In genomic region chrX:2397648-2398340, GRCh38 we compare ENCODE assay signal across 14 cellular contexts.
DNase-seq lines count a peak whose midpoint lies in the region; TF ChIP-seq lines count a peak whose summit lies in the region.
"Had no signal": no experiment of that assay in that cellular context is flagged by ENCODE, and none has a peak within 500 bp of the region (broad histone marks: within the 10 kb centered on the region; RNA-seq: fewer than 3 reads in every experiment).

No MANE protein-coding gene starts in this region.

- H3K9me3 ChIP-seq in HEK293 (ENCODE audit: control insufficient read depth, insufficient read depth, low read depth, low read length) = no peaks in the 10 kb centered on the region
- no peaks in the 10 kb centered on the region for H3K9me3 ChIP-seq in uterus
- H3K9me3 ChIP-seq: upper lobe of right lung had no signal

- in situ Hi-C loops in astrocyte of the spinal cord (cut with HindIII; ENCODE audit: low sequenced_read_pairs) = no loop called here

- H3K4me3 ChIP-seq in HEK293 (ENCODE audit: low read depth, low read length) (no peak overlapping the region), astrocyte of the spinal cord (ENCODE audit: low read depth, low read length) (no peak overlapping the region), uterus (no peak overlapping the region)
- H3K4me3 ChIP-seq: upper lobe of right lung had no signal

- no peak for TF ChIP-seq CTCF in HEK293 (tag by site-specific recombination; IDR thresholded peaks at IDR 0.05)
- TF ChIP-seq CTCF in astrocyte of the spinal cord (IDR thresholded peaks at IDR 0.05; ENCODE audit: low read depth, low read length) = no peak
- no peak for TF ChIP-seq CTCF in glutamatergic neuron (IDR thresholded peaks at IDR 0.05; ENCODE audit: partially characterized antibody, unreplicated experiment)
- no peak for TF ChIP-seq CTCF in uterus (IDR thresholded peaks at IDR 0.05)

- peak; percentile 55 for DNase-seq in 8988T
- peak; percentile 55 for DNase-seq in astrocyte of the spinal cord (ENCODE audit: low read depth, low spot score)
- DNase-seq in glutamatergic neuron = no peak
- no peak for DNase-seq in Ammon's horn (ENCODE audit: low spot score)
- DNase-seq in uterus = no peak
- DNase-seq in nucleus accumbens (lab: John Stamatoyannopoulos, UW) = no peak
- no peak for DNase-seq in NCI-H1105 (lab: John Stamatoyannopoulos, UW)
- DNase-seq: activated CD8-positive, alpha-beta memory T cell treated with anti-CD3 and anti-CD28 coated beads, Interleukin-2, amount 10 ng/mL, durations not matched to agents 7 days and 5 days; DMS 273 treated with DMSO at 0.1 percent for 48 hours; effector memory CD4-positive, alpha-beta T cell; NCI-H526; Right ventricle myocardium superior; upper lobe of right lung had no signal

- no peaks in the 10 kb centered on the region for H3K27me3 ChIP-seq in uterus
- H3K27me3 ChIP-seq: upper lobe of right lung had no signal

- no peak for TF ChIP-seq POLR2A in uterus (IDR thresholded peaks at IDR 0.05)

- peaks cover 16% of the 10 kb centered on the region for H3K9me3 Mint-ChIP-seq in glutamatergic neuron (ENCODE audit: unreplicated experiment)

- H3K4me3 Mint-ChIP-seq in glutamatergic neuron (ENCODE audit: unreplicated experiment) = no peak overlapping the region
- H3K4me3 Mint-ChIP-seq: activated CD8-positive, alpha-beta memory T cell treated with anti-CD3 and anti-CD28 coated beads, Interleukin-2, amount 10 ng/mL, durations not matched to agents 7 days and 5 days had no signal

- H3K36me3 ChIP-seq in HEK293 (ENCODE audit: control insufficient read depth in 2 of 2, insufficient read depth in 1 of 2, low read length in 2 of 2) = no peaks in the 10 kb centered on the region; a peak in 1 of 3 replicates
- H3K36me3 ChIP-seq in uterus = no peaks in the 10 kb centered on the region
- H3K36me3 ChIP-seq: upper lobe of right lung had no signal

- peaks cover 10% of the 10 kb centered on the region for H3K36me3 Mint-ChIP-seq in glutamatergic neuron (ENCODE audit: unreplicated experiment)

- H3K27ac ChIP-seq in HEK293 (ENCODE audit: extremely low read depth, low read depth, low read length) (peak overlapping the region; percentile 57; the same call in 1 of the 2 replicates), uterus (no peak overlapping the region)
- H3K27ac ChIP-seq: upper lobe of right lung had no signal

- peaks cover 1% of the 10 kb centered on the region for H3K4me1 Mint-ChIP-seq in glutamatergic neuron (ENCODE audit: low read depth, unreplicated experiment)
- H3K4me1 Mint-ChIP-seq: activated CD8-positive, alpha-beta memory T cell treated with anti-CD3 and anti-CD28 coated beads, Interleukin-2, amount 10 ng/mL, durations not matched to agents 7 days and 5 days had no signal

- intact Hi-C loops in uterus (cut with DNase I; ENCODE audit: low total_unique reads) = no loop called here

- H3K27me3 Mint-ChIP-seq in glutamatergic neuron (ENCODE audit: unreplicated experiment) = peaks cover 5% of the 10 kb centered on the region
- H3K27me3 Mint-ChIP-seq: activated CD8-positive, alpha-beta memory T cell treated with anti-CD3 and anti-CD28 coated beads, Interleukin-2, amount 10 ng/mL, durations not matched to agents 7 days and 5 days had no signal

- peaks cover 23% of the 10 kb centered on the region for H3K4me1 ChIP-seq in HEK293 (ENCODE audit: control insufficient read depth, insufficient read depth, low read length)
- H3K4me1 ChIP-seq in uterus = no peaks in the 10 kb centered on the region
- H3K4me1 ChIP-seq: upper lobe of right lung had no signal

- peak overlapping the region; percentile 20 for H3K27ac Mint-ChIP-seq in glutamatergic neuron (ENCODE audit: unreplicated experiment)
- H3K27ac Mint-ChIP-seq: activated CD8-positive, alpha-beta memory T cell treated with anti-CD3 and anti-CD28 coated beads, Interleukin-2, amount 10 ng/mL, durations not matched to agents 7 days and 5 days had no signal

- CTCF ChIA-PET in HEK293 (lab: Yijun Ruan, JAX) = no interaction called here

- POLR2A ChIA-PET in HEK293 (lab: Yijun Ruan, JAX) = no interaction called here

TF ChIP-seq in HEK293, 187 proteins besides CTCF, POLR2A, EP300 and RAD21 (continues in another document):
- peak; percentile 60 for TF ChIP-seq HIC1 (tag by site-specific recombination; IDR thresholded peaks at IDR 0.05)
- TF ChIP-seq PRDM2 (tag by site-specific recombination; IDR thresholded peaks at IDR 0.05; ENCODE audit: borderline replicate concordance) = no peak
- no peak for TF ChIP-seq HOXA7 (CRISPR knock-in tag; IDR thresholded peaks at IDR 0.05; ENCODE audit: borderline replicate concordance)
- TF ChIP-seq HOXD13 (CRISPR knock-in tag; IDR thresholded peaks at IDR 0.05; ENCODE audit: borderline replicate concordance) = 0 out of 2 replicates have a peak, but pooled peaks have one; percentile 24
- TF ChIP-seq SCRT1 (tag by site-specific recombination; IDR thresholded peaks at IDR 0.05; ENCODE audit: borderline replicate concordance) = peak; percentile 75
- TF ChIP-seq ZNF488 (tag by site-specific recombination; IDR thresholded peaks at IDR 0.05) = no peak
- TF ChIP-seq ZBTB20 (tag by site-specific recombination; IDR thresholded peaks at IDR 0.05) = peak; percentile 31; the same call in 1 of the 2 replicates
- no peak for TF ChIP-seq ZNF2 (tag by site-specific recombination; IDR thresholded peaks at IDR 0.05)
- TF ChIP-seq ZXDB (tag by site-specific recombination; IDR thresholded peaks at IDR 0.05) = no peak
- no peak for TF ChIP-seq ZNF350 (tag by site-specific recombination; IDR thresholded peaks at IDR 0.05)
- no peak for TF ChIP-seq ZNF792 (tag by site-specific recombination; IDR thresholded peaks at IDR 0.05)
- no peak for TF ChIP-seq ZNF580 (tag by site-specific recombination; IDR thresholded peaks at IDR 0.05)

Comparison
In these comparisons a context has a peak if more than half of its experiments do, and no peak if none do; other contexts are left out.
1. DNase-seq: peak in 8988T (single experiment) and astrocyte of the spinal cord (single experiment); none in glutamatergic neuron (single experiment), Ammon's horn (single experiment), uterus (0 of 2), nucleus accumbens (0 of 56) and NCI-H1105 (single experiment).